8 cellular contexts compared by ENCODE assay signal in genomic region chr12:6452908-6453630, GRCh38. TPM values are rescaled to one million over a fixed set of nuclear protein-coding genes. Genes with fewer than 3 reads are reported as not detected.
A peak's percentile ranks its signal among the peaks of the same experiment; 100 is the strongest.
DNase-seq lines count a peak whose midpoint lies in the region; ATAC-seq and TF ChIP-seq lines count a peak whose summit lies in the region.

No MANE protein-coding gene starts in this region.

- H3K4me3 Mint-ChIP-seq in chondrocyte (ENCODE audit: unreplicated experiment), result peak overlapping the region; percentile 78

- H3K9me3 ChIP-seq in KOPT-K1 (ENCODE audit: insufficient read depth, low read length, poor library complexity, severe bottlenecking), result no peaks in the 10 kb centered on the region
- H3K9me3 ChIP-seq in mucosa of rectum (ENCODE audit: control insufficient read depth in 2 of 2, low read length in 2 of 2), result no peaks in the 10 kb centered on the region

- H3K27ac ChIP-seq in KOPT-K1 (ENCODE audit: low read depth, low read length, poor library complexity, severe bottlenecking), result peak overlapping the region; percentile 98
- H3K27ac ChIP-seq in mucosa of rectum (ENCODE audit: low read depth in 2 of 2, low read length in 2 of 2), result peak overlapping the region; percentile 93 to 99

- H3K27me3 Mint-ChIP-seq in chondrocyte (ENCODE audit: low read depth), result no peaks in the 10 kb centered on the region

- H3K4me3 ChIP-seq in mucosa of rectum (ENCODE audit: low read length in 2 of 2), result peak overlapping the region; percentile 79 to 95

- H3K36me3 ChIP-seq in KOPT-K1 (ENCODE audit: insufficient read depth, low read length) (peaks cover 46% of the 10 kb centered on the region), mucosa of rectum (ENCODE audit: control insufficient read depth in 2 of 2, insufficient read depth in 2 of 2, low read length in 2 of 2) (peaks cover 31 to 37% of the 10 kb centered on the region in 2 donors)

- H3K4me1 ChIP-seq in mucosa of rectum (ENCODE audit: control insufficient read depth in 2 of 2, insufficient read depth in 2 of 2, low read length in 2 of 2), result peaks cover 28 to 32% of the 10 kb centered on the region in 2 donors

- no peaks in the 10 kb centered on the region for H3K27me3 ChIP-seq in mucosa of rectum (ENCODE audit: control insufficient read depth in 2 of 2, insufficient read depth in 2 of 2, low read length in 2 of 2)

- TF ChIP-seq CTCF in chondrocyte (IDR thresholded peaks at IDR 0.05), result no peak

- peak overlapping the region; percentile 97 to 99 for H3K9ac ChIP-seq in mucosa of rectum (ENCODE audit: low read depth in 1 of 2, low read length in 2 of 2)

- peaks cover 29% of the 10 kb centered on the region for H3K4me1 Mint-ChIP-seq in chondrocyte (ENCODE audit: low read depth)

- in situ Hi-C loops in ACHN (cut with HindIII; ENCODE audit: low pct_ligation_motif_present, low pct_unique_long_range_greater_than_20kb, low sequenced_read_pairs), result no loop called here

- H3K9me3 Mint-ChIP-seq in chondrocyte (ENCODE audit: low read depth), result no peaks in the 10 kb centered on the region

- ATAC-seq in HG02938 (IDR thresholded peaks at IDR 0.05; ENCODE audit: unreplicated experiment), result no peak

- DNase-seq in ACHN (peak; percentile 65), chondrocyte (ENCODE audit: low spot score) (no peak), iPS-NIHi7 (ENCODE audit: extremely low spot score) (no peak), NCI-H748 treated with DMSO at 0.1 percent for 48 hours (lab: John Stamatoyannopoulos, UW) (no peak), T-helper 9 cell (no peak)

- peaks cover 7% of the 10 kb centered on the region for H3K36me3 Mint-ChIP-seq in chondrocyte (ENCODE audit: low read depth)

- H3K27ac Mint-ChIP-seq in chondrocyte (ENCODE audit: unreplicated experiment), result no peak overlapping the region

RNA-seq across cellular contexts. Expression of gene TAPBPL, which starts 1.2 kb away (rescaled TPM):
- 4.6 to 12.3 TPM (median 5.2 TPM) in 3 replicates for total RNA-seq in chondrocyte

RNA-seq across cellular contexts. Expression of gene CD27, which starts 8.3 kb away (rescaled TPM):
- not detected in 3 replicates for total RNA-seq in chondrocyte

RNA-seq across cellular contexts. Expression of gene VAMP1, which starts 17.4 kb away (rescaled TPM):
- 5.3 to 6.1 TPM (median 5.3 TPM) in 3 replicates for total RNA-seq in chondrocyte

RNA-seq across cellular contexts. Expression of gene MRPL51, which starts 40.0 kb away (rescaled TPM):
- total RNA-seq in chondrocyte, result 169 to 201 TPM (median 170 TPM) in 3 replicates

RNA-seq across cellular contexts. Expression of gene NCAPD2, which starts 40.8 kb away (rescaled TPM):
- 23.0 to 27.7 TPM (median 25.0 TPM) in 3 replicates for total RNA-seq in chondrocyte
